Comparison of ENCODE assay signal across 1 cellular context in the genomic region with DNA sequence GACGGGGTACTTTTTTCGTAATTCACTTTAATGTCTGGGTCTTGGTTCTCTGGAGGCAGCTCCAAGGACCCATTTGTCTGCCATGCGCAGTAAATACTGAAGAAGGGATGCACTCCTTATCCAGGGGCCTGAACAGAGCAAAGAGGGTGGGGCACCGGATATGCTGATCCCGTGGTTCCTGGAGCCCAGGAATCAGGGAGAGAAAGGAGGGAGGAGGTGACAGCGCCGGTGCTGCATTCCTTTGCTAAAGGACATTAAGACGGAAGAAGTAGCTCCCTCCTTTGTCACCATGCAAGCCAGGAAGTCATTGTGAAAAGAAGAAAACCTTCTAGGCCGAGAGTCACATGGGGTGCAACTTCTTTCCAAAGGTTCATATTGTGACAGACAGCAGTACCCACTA.
TF ChIP-seq lines count a peak whose summit lies in the region.

No MANE protein-coding gene starts in this region.

TF ChIP-seq in GM23338, 12 proteins besides CTCF, POLR2A, EP300 and RAD21 (continued from another document):
- TF ChIP-seq REST (IDR thresholded peaks at IDR 0.05; ENCODE audit: unreplicated experiment), result no peak
- TF ChIP-seq EZH2phosphoT487 (IDR thresholded peaks at IDR 0.05; ENCODE audit: unreplicated experiment), result no peak
- no peak for TF ChIP-seq NANOG (IDR thresholded peaks at IDR 0.05; ENCODE audit: borderline replicate concordance)
- no peak for TF ChIP-seq ZNF331 (CRISPR knock-in tag; IDR thresholded peaks at IDR 0.05; ENCODE audit: low read depth)
- TF ChIP-seq STAT1 (IDR thresholded peaks at IDR 0.05; ENCODE audit: unreplicated experiment), result no peak
- TF ChIP-seq JUNB (IDR thresholded peaks at IDR 0.05; ENCODE audit: unreplicated experiment), result no peak
- TF ChIP-seq, protein P1, sequence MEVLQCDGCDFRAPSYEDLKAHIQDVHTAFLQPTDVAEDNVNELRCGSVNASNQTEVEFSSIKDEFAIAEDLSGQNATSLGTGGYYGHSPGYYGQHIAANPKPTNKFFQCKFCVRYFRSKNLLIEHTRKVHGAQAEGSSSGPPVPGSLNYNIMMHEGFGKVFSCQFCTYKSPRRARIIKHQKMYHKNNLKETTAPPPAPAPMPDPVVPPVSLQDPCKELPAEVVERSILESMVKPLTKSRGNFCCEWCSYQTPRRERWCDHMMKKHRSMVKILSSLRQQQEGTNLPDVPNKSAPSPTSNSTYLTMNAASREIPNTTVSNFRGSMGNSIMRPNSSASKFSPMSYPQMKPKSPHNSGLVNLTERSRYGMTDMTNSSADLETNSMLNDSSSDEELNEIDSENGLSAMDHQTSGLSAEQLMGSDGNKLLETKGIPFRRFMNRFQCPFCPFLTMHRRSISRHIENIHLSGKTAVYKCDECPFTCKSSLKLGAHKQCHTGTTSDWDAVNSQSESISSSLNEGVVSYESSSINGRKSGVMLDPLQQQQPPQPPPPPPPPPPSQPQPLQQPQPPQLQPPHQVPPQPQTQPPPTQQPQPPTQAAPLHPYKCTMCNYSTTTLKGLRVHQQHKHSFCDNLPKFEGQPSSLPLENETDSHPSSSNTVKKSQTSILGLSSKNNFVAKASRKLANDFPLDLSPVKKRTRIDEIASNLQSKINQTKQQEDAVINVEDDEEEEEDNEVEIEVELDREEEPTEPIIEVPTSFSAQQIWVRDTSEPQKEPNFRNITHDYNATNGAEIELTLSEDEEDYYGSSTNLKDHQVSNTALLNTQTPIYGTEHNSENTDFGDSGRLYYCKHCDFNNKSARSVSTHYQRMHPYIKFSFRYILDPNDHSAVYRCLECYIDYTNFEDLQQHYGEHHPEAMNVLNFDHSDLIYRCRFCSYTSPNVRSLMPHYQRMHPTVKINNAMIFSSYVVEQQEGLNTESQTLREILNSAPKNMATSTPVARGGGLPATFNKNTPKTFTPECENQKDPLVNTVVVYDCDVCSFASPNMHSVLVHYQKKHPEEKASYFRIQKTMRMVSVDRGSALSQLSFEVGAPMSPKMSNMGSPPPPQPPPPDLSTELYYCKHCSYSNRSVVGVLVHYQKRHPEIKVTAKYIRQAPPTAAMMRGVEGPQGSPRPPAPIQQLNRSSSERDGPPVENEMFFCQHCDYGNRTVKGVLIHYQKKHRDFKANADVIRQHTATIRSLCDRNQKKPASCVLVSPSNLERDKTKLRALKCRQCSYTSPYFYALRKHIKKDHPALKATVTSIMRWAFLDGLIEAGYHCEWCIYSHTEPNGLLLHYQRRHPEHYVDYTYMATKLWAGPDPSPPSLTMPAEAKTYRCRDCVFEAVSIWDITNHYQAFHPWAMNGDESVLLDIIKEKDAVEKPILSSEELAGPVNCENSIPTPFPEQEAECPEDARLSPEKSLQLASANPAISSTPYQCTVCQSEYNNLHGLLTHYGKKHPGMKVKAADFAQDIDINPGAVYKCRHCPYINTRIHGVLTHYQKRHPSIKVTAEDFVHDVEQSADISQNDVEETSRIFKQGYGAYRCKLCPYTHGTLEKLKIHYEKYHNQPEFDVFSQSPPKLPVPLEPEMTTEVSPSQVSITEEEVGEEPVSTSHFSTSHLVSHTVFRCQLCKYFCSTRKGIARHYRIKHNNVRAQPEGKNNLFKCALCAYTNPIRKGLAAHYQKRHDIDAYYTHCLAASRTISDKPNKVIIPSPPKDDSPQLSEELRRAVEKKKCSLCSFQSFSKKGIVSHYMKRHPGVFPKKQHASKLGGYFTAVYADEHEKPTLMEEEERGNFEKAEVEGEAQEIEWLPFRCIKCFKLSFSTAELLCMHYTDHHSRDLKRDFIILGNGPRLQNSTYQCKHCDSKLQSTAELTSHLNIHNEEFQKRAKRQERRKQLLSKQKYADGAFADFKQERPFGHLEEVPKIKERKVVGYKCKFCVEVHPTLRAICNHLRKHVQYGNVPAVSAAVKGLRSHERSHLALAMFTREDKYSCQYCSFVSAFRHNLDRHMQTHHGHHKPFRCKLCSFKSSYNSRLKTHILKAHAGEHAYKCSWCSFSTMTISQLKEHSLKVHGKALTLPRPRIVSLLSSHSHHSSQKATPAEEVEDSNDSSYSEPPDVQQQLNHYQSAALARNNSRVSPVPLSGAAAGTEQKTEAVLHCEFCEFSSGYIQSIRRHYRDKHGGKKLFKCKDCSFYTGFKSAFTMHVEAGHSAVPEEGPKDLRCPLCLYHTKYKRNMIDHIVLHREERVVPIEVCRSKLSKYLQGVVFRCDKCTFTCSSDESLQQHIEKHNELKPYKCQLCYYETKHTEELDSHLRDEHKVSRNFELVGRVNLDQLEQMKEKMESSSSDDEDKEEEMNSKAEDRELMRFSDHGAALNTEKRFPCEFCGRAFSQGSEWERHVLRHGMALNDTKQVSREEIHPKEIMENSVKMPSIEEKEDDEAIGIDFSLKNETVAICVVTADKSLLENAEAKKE (CRISPR knock-in tag; IDR thresholded peaks at IDR 0.05), result no peak
- no peak for TF ChIP-seq CREB1 (CRISPR knock-in tag; IDR thresholded peaks at IDR 0.05; ENCODE audit: low read depth)
- no peak for TF ChIP-seq ETS1 (IDR thresholded peaks at IDR 0.05)
